8 cellular contexts compared by ENCODE assay signal in genomic region chr17:64306850-64307463, GRCh38. TPM values are rescaled to one million over a fixed set of nuclear protein-coding genes. Genes with fewer than 3 reads are reported as not detected.
A peak's percentile ranks its signal among the peaks of the same experiment; 100 is the strongest.
DNase-seq lines count a peak whose midpoint lies in the region; ATAC-seq, FAIRE-seq and TF ChIP-seq lines count a peak whose summit lies in the region.

No MANE protein-coding gene starts in this region.

- no peak overlapping the region for H3K4me3 ChIP-seq in GM12864 (ENCODE audit: low read depth, low read length)
- H3K4me3 ChIP-seq in GM12878: no peak overlapping the region

- RAD21 ChIA-PET in GM12878 (lab: Charles Lee; ENCODE audit: unreplicated experiment): interaction anchor here (0.9 to 3.2 kb wide), 4 partner anchors 12 to 170 kb away, joined by 3 to 23 read pairs (median 12); no protein-coding TSS in a partner anchor

- POLR2A ChIA-PET in GM12878 (lab: Charles Lee): interaction anchor here (0.7 kb wide), 1 partner anchor 26 kb away, joined by 3 read pairs; no protein-coding TSS in a partner anchor

- TF ChIP-seq EP300 in GM12878 (IDR thresholded peaks at IDR 0.05; ENCODE audit: borderline replicate concordance in 1 of 2, control insufficient read depth in 1 of 2, low read depth in 2 of 2, low read length in 2 of 2): no peak

- ATAC-seq in GM12878: peak; percentile 83
- no peak for ATAC-seq in GM19395 (IDR thresholded peaks at IDR 0.05; ENCODE audit: unreplicated experiment)

- intact Hi-C loops in GM12878 (cut with micrococcal nuclease; ENCODE audit: unreplicated experiment): loop anchor here (1.0 to 5.0 kb wide), 3 partner anchors 111 to 340 kb away; no protein-coding TSS in a partner anchor

- no peak for TF ChIP-seq POLR2A in GM12878 (IDR thresholded peaks at IDR 0.05; ENCODE audit: low read depth, low read length)

- SMC1A ChIA-PET in GM12878 (lab: Charles Lee; ENCODE audit: uncharacterized antibody, unreplicated experiment): interaction anchor here (0.8 to 1.5 kb wide), 11 partner anchors 8 to 135 kb away, joined by 3 to 19 read pairs (median 4); no protein-coding TSS in a partner anchor

- peak; percentile 91 for FAIRE-seq in GM12878 (lab: Jason Lieb, UNC)

- H4K20me1 ChIP-seq in GM12878 (ENCODE audit: control insufficient read depth, insufficient read depth): no peaks in the 10 kb centered on the region

- no peaks in the 10 kb centered on the region for H3K4me1 ChIP-seq in GM12878 (ENCODE audit: control insufficient read depth, insufficient read depth, low read length)

- no peaks in the 10 kb centered on the region for H3K9me3 ChIP-seq in GM12878 (replicated peaks; ENCODE audit: control insufficient read depth, insufficient read depth, low read length)

- 9% methylated on average over 11 of the region's 11 CpGs for WGBS in GM12878 (ENCODE audit: insufficient coverage, insufficient replicate concordance, low lambda C conversion rate, missing lambda C conversion rate)

- no peak overlapping the region for H3K27ac ChIP-seq in GM12878 (ENCODE audit: control insufficient read depth, insufficient read depth)

- TF ChIP-seq RAD21 in GM12878 (IDR thresholded peaks at IDR 0.05; ENCODE audit: insufficient read depth, low read depth, low read length): peak; percentile 68

- no peak overlapping the region for H3K4me2 ChIP-seq in GM12878 (ENCODE audit: control insufficient read depth, insufficient read depth)

- DNase-seq in GM12864 (ENCODE audit: low read depth) (peak; percentile 33), NCI-H1105 (lab: John Stamatoyannopoulos, UW) (peak; percentile 31), T1000 (lab: John Stamatoyannopoulos, UW) (peak; percentile 59), GM12878 (ENCODE audit: low read depth, low spot score) (no peak), iris pigment epithelial cell (ENCODE audit: low read depth) (peak; percentile 66), NCI-H2107 (lab: John Stamatoyannopoulos, UW) (no peak)
- DNase-seq in stimulated activated CD4-positive, alpha-beta T cell treated with anti-CD3 and anti-CD28 coated beads, Interleukin-1b, Interleukin-23, amount 100 ng/mL, for 1 hour (ENCODE audit: low read depth in 2 of 2): peak; percentile 16 to 48

- no peak overlapping the region for H2AFZ ChIP-seq in GM12878 (ENCODE audit: control insufficient read depth, low read depth, low read length)

- no peaks in the 10 kb centered on the region for H3K36me3 ChIP-seq in GM12878 (ENCODE audit: control insufficient read depth in 2 of 2, insufficient read depth in 2 of 2, low read length in 1 of 2)

- CTCF ChIA-PET in GM12878 (lab: Yijun Ruan, JAX): interaction anchor here (0.7 to 31.7 kb wide), 15 partner anchors 9 to 325 kb away, joined by 3 to 627 read pairs (median 3); no protein-coding TSS in a partner anchor

- H3K27me3 ChIP-seq in GM12878 (replicated peaks in 1 of 2; ENCODE audit: control insufficient read depth in 2 of 2, insufficient read depth in 2 of 2, low read length in 1 of 2): no peaks in the 10 kb centered on the region

- no peak overlapping the region for H3K9ac ChIP-seq in GM12878 (ENCODE audit: control insufficient read depth, insufficient read depth, low read length)

- no peaks in the 10 kb centered on the region for H3K79me2 ChIP-seq in GM12878 (ENCODE audit: control insufficient read depth, insufficient read depth, low read length)

- in situ Hi-C loops in GM12878 (cut with MboI): no loop called here

- BruUV-seq in GM12878 (replicated peaks; lab: Mats Ljungman, UMichigan): no TSS peak

- TF ChIP-seq CTCF in GM12864 (IDR thresholded peaks at IDR 0.05; ENCODE audit: low read depth, low read length, missing control alignments) (peak; percentile 73), GM12878 (IDR thresholded peaks at IDR 0.05 in 2 of 3, conservative IDR thresholded peaks at IDR 0.05 in 1 of 3; ENCODE audit: control insufficient read depth in 2 of 3, extremely low read depth in 1 of 3, insufficient read depth in 1 of 3, low read depth in 3 of 3, low read length in 3 of 3) (peak; percentile 64 to 86 (median 84))

TF ChIP-seq in GM12878, 131 proteins besides CTCF, POLR2A, EP300 and RAD21 (continues in another document):
- TF ChIP-seq ZBTB4 (CRISPR knock-in tag; IDR thresholded peaks at IDR 0.05): no peak
- TF ChIP-seq ZNF207 (IDR thresholded peaks at IDR 0.05; ENCODE audit: borderline replicate concordance): no peak
- no peak for TF ChIP-seq SPI1 (IDR thresholded peaks at IDR 0.05; ENCODE audit: borderline replicate concordance, insufficient read depth, low read depth, low read length)
- no peak for TF ChIP-seq LARP7 (IDR thresholded peaks at IDR 0.05)
- TF ChIP-seq USF1 (IDR thresholded peaks at IDR 0.05; ENCODE audit: borderline replicate concordance, extremely low read length, insufficient read depth, low read depth, low read length): peak; percentile 12
- no peak for TF ChIP-seq STAT1 (conservative IDR thresholded peaks at IDR 0.05)
- no peak for TF ChIP-seq KDM1A (IDR thresholded peaks at IDR 0.05; ENCODE audit: borderline replicate concordance)
- no peak for TF ChIP-seq CHD1 (IDR thresholded peaks at IDR 0.05; ENCODE audit: low read depth, low read length)
- TF ChIP-seq PAX8 (IDR thresholded peaks at IDR 0.05): no peak
- no peak for TF ChIP-seq SMAD1 (IDR thresholded peaks at IDR 0.05; ENCODE audit: low read depth, partially characterized antibody)
- TF ChIP-seq TAF1 (IDR thresholded peaks at IDR 0.05; ENCODE audit: borderline replicate concordance, low read depth, low read length): no peak
- TF ChIP-seq IKZF1 (conservative IDR thresholded peaks at IDR 0.05): no peak
- TF ChIP-seq NR2C2 (IDR thresholded peaks at IDR 0.05; ENCODE audit: borderline replicate concordance, control insufficient read depth, insufficient read length, low read depth): no peak
- peak; percentile 31; the same call in 1 of the 2 replicates for TF ChIP-seq USF2 (IDR thresholded peaks at IDR 0.05; ENCODE audit: borderline replicate concordance, low read depth, low read length)
- TF ChIP-seq JUNB (IDR thresholded peaks at IDR 0.05): no peak
- peak; percentile 87 for TF ChIP-seq SMC3 (IDR thresholded peaks at IDR 0.05; ENCODE audit: borderline replicate concordance, low read length)
- TF ChIP-seq GABPA (IDR thresholded peaks at IDR 0.05; ENCODE audit: low read depth): no peak
- no peak for TF ChIP-seq ZNF622 (IDR thresholded peaks at IDR 0.05)
- no peak for TF ChIP-seq SRF (IDR thresholded peaks at IDR 0.05; ENCODE audit: low read depth in 2 of 2, low read length in 2 of 2)
- TF ChIP-seq ZNF384 (IDR thresholded peaks at IDR 0.05; ENCODE audit: borderline replicate concordance, low read depth, low read length): no peak

RNA-seq across cellular contexts. Expression of gene TEX2, which starts 43.9 kb away (rescaled TPM):
- 17.1 and 20.9 TPM in 2 replicates for total RNA-seq in GM12878 (2013; cell fraction: nucleolus; rRNA removed)
- total RNA-seq in GM12878 (2014; rRNA removed): 16.2 and 18.5 TPM in 2 replicates
- 15.0 and 16.5 TPM in 2 replicates for total RNA-seq in GM12878 (2014; rRNA removed; fragmentation: Illumina TruSeq; extraction: Trizol)
- 18.8 and 21.5 TPM in 2 replicates for total RNA-seq in GM12878 (2021)
- polyA plus RNA-seq in GM12878 (2011; ENCODE audit: low read depth): 3.5 TPM
- polyA plus RNA-seq in GM12878 (2011; rRNA removed): 8.8 and 9.9 TPM in 2 replicates
- polyA plus RNA-seq in GM12878 (2011; cell fraction: cytosol; rRNA removed): 8.1 and 8.5 TPM in 2 replicates
- 9.5 and 11.2 TPM in 2 replicates for polyA plus RNA-seq in GM12878 (2011; cell fraction: nucleus; rRNA removed)
- polyA plus RNA-seq in GM12878 (2012): 4.8 and 5.6 TPM in 2 replicates
- 19.9 and 21.9 TPM in 2 replicates for polyA plus RNA-seq in GM12878 (2014; fragmentation: Illumina TruSeq; extraction: Trizol)
- 1 to 10 TPM; 3.8 to 4.3 TPM for polyA plus RNA-seq in GM12878 (2014; fragmentation: Nextera tagmentation; extraction: Ambion mirVana)
- polyA plus RNA-seq in GM12878 (2014; rRNA removed): 12.4 and 12.8 TPM in 2 replicates
- 10 to 100 TPM; 16.6 to 18.0 TPM for polyA plus RNA-seq in GM12878 (2016; fragmentation: Nextera tagmentation; extraction: Ambion mirVana)
- polyA minus RNA-seq in GM12878 (2011; rRNA and poly(A)+ RNA removed): 16.0 and 17.3 TPM in 2 replicates
- polyA minus RNA-seq in GM12878 (2011; cell fraction: cytosol; rRNA and poly(A)+ RNA removed): 3.3 and 3.8 TPM in 2 replicates
- 7.9 and 15.2 TPM in 2 replicates for polyA minus RNA-seq in GM12878 (2011; cell fraction: nucleus; rRNA and poly(A)+ RNA removed)

Comparison
In these comparisons a context has a peak if more than half of its experiments do, and no peak if none do; other contexts are left out.
1. DNase-seq: peak in GM12864 (single experiment), NCI-H1105 (single experiment), T1000 (single experiment), iris pigment epithelial cell (single experiment) and stimulated activated CD4-positive, alpha-beta T cell treated with anti-CD3 and anti-CD28 coated beads, Interleukin-1b, Interleukin-23, amount 100 ng/mL, for 1 hour (2 of 2); none in GM12878 (single experiment) and NCI-H2107 (single experiment).